In genomic region chr5:44935262-44935661, GRCh38 we compare ENCODE assay signal across 11 cellular contexts.
DNase-seq lines count a peak whose midpoint lies in the region; ATAC-seq and TF ChIP-seq lines count a peak whose summit lies in the region.
"Had no signal": no experiment of that assay in that cellular context is flagged by ENCODE, and none has a peak within 500 bp of the region (broad histone marks: within the 10 kb centered on the region; RNA-seq: fewer than 3 reads in every experiment).

No MANE protein-coding gene starts in this region.

- H3K27ac ChIP-seq in 22Rv1 (no peak overlapping the region), endodermal cell (ENCODE audit: low read depth, low read length) (no peak overlapping the region), left ventricle myocardium inferior (replicated peaks) (no peak overlapping the region), colonic mucosa (no peak overlapping the region)
- H3K27ac ChIP-seq: tibial artery had no signal

- H3K4me3 Mint-ChIP-seq in endodermal cell, result no peak overlapping the region
- no peak overlapping the region for H3K4me3 Mint-ChIP-seq in activated T-helper 17 cell treated with anti-CD3 and anti-CD28 coated beads, Interleukin-2, amount 50 U/mL, for 72 hours
- H3K4me3 Mint-ChIP-seq: B cell had no signal

- peak; percentile 61 for TF ChIP-seq CTCF in 22Rv1 (IDR thresholded peaks at IDR 0.05)
- TF ChIP-seq CTCF in GM12875 (IDR thresholded peaks at IDR 0.05; ENCODE audit: borderline replicate concordance, insufficient read depth, low read depth, low read length), result peak; percentile 28; the same call in 1 of the 2 replicates
- peak; percentile 87 for TF ChIP-seq CTCF in endodermal cell (conservative IDR thresholded peaks at IDR 0.05)
- no peak for TF ChIP-seq CTCF in left ventricle myocardium inferior (IDR thresholded peaks at IDR 0.05; ENCODE audit: borderline replicate concordance)
- TF ChIP-seq CTCF in colonic mucosa (IDR thresholded peaks at IDR 0.05), result no peak

- H3K27ac Mint-ChIP-seq in endodermal cell, result no peak overlapping the region
- no peak overlapping the region for H3K27ac Mint-ChIP-seq in activated T-helper 17 cell treated with anti-CD3 and anti-CD28 coated beads, Interleukin-2, amount 50 U/mL, for 72 hours
- H3K27ac Mint-ChIP-seq: B cell had no signal

- intact Hi-C loops in left ventricle myocardium inferior (cut with micrococcal nuclease) (no loop called here), colonic mucosa (cut with DNase I) (no loop called here)

- peaks cover 5% of the 10 kb centered on the region for H3K9me3 Mint-ChIP-seq in endodermal cell
- peaks cover 5% of the 10 kb centered on the region for H3K9me3 Mint-ChIP-seq in activated T-helper 17 cell treated with anti-CD3 and anti-CD28 coated beads, Interleukin-2, amount 50 U/mL, for 72 hours

- ATAC-seq in activated T-helper 17 cell treated with anti-CD3 and anti-CD28 coated beads, Interleukin-2, amount 50 U/mL, for 72 hours (replicated peaks), result no peak
- ATAC-seq in GM19397 (IDR thresholded peaks at IDR 0.05; ENCODE audit: unreplicated experiment), result no peak

- H3K27me3 Mint-ChIP-seq in endodermal cell (ENCODE audit: insufficient read depth), result no peaks in the 10 kb centered on the region
- no peaks in the 10 kb centered on the region for H3K27me3 Mint-ChIP-seq in activated T-helper 17 cell treated with anti-CD3 and anti-CD28 coated beads, Interleukin-2, amount 50 U/mL, for 72 hours
- H3K27me3 Mint-ChIP-seq: B cell had no signal

- H3K27me3 ChIP-seq in endodermal cell (ENCODE audit: control insufficient read depth, insufficient read depth, low read length, poor library complexity, severe bottlenecking) (no peaks in the 10 kb centered on the region), left ventricle myocardium inferior (ENCODE audit: low read depth) (no peaks in the 10 kb centered on the region), colonic mucosa (no peaks in the 10 kb centered on the region)
- H3K27me3 ChIP-seq: tibial artery had no signal

- H3K36me3 ChIP-seq in endodermal cell (ENCODE audit: control insufficient read depth, insufficient read depth, low read length) (no peaks in the 10 kb centered on the region), left ventricle myocardium inferior (no peaks in the 10 kb centered on the region), colonic mucosa (no peaks in the 10 kb centered on the region)
- H3K36me3 ChIP-seq: tibial artery had no signal

- no peaks in the 10 kb centered on the region for H3K9me3 ChIP-seq in endodermal cell (ENCODE audit: control insufficient read depth, low read length)
- H3K9me3 ChIP-seq in left ventricle myocardium inferior (replicated peaks), result peaks cover 13% of the 10 kb centered on the region
- H3K9me3 ChIP-seq in colonic mucosa, result no peaks in the 10 kb centered on the region
- H3K9me3 ChIP-seq: tibial artery had no signal

- H3K36me3 Mint-ChIP-seq in endodermal cell (ENCODE audit: low read depth), result peaks cover 2% of the 10 kb centered on the region
- no peaks in the 10 kb centered on the region for H3K36me3 Mint-ChIP-seq in activated T-helper 17 cell treated with anti-CD3 and anti-CD28 coated beads, Interleukin-2, amount 50 U/mL, for 72 hours (ENCODE audit: low read depth)

- WGBS in endodermal cell (ENCODE audit: insufficient coverage in 1 of 2, insufficient read length in 1 of 2), 2 experiments, result 92% methylated on average over 1 of the region's 1 CpG; no CpG with 5 or more reads in 1 of the 2 experiments

- H3K4me1 ChIP-seq in endodermal cell (ENCODE audit: control insufficient read depth, insufficient read depth, low read length) (no peaks in the 10 kb centered on the region), left ventricle myocardium inferior (no peaks in the 10 kb centered on the region), colonic mucosa (no peaks in the 10 kb centered on the region)
- H3K4me1 ChIP-seq: tibial artery had no signal

- DNase-seq in NCI-H2171 treated with DMSO at 0.1 percent for 48 hours (lab: John Stamatoyannopoulos, UW) (peak; percentile 40), endodermal cell (peak; percentile 81), left ventricle myocardium inferior (no peak), colonic mucosa (no peak)
- DNase-seq: NCI-H1105 treated with DMSO at 0.1 percent for 48 hours, tibial artery had no signal

- H3K9ac ChIP-seq in endodermal cell (ENCODE audit: extremely low read depth, low read length, poor library complexity, severe bottlenecking) (no peak overlapping the region), colonic mucosa (ENCODE audit: low read depth in 2 of 2, low read length in 2 of 2) (no peak overlapping the region)

- H3K4me1 Mint-ChIP-seq in endodermal cell, result no peaks in the 10 kb centered on the region
- H3K4me1 Mint-ChIP-seq in activated T-helper 17 cell treated with anti-CD3 and anti-CD28 coated beads, Interleukin-2, amount 50 U/mL, for 72 hours, result no peaks in the 10 kb centered on the region
- H3K4me1 Mint-ChIP-seq: B cell had no signal

- H3K4me3 ChIP-seq in GM12875 (ENCODE audit: low read depth, low read length) (no peak overlapping the region), endodermal cell (ENCODE audit: low read length) (no peak overlapping the region), left ventricle myocardium inferior (no peak overlapping the region), colonic mucosa (no peak overlapping the region)
- H3K4me3 ChIP-seq: tibial artery had no signal

Comparison
In these comparisons a context has a peak if more than half of its experiments do, and no peak if none do; other contexts are left out.
1. CTCF ChIP-seq: peak in 22Rv1 (single experiment), GM12875 (single experiment) and endodermal cell (single experiment); none in left ventricle myocardium inferior (single experiment) and colonic mucosa (single experiment).
2. DNase-seq: peak in NCI-H2171 treated with DMSO at 0.1 percent for 48 hours (single experiment) and endodermal cell (single experiment); none in left ventricle myocardium inferior (single experiment) and colonic mucosa (single experiment).